1 cellular context compared by ENCODE assay signal in genomic region chr16:10780628-10781027, GRCh38.
TF ChIP-seq lines count a peak whose summit lies in the region.

No MANE protein-coding gene starts in this region.

TF ChIP-seq in GM12878, 131 proteins besides CTCF, POLR2A, EP300 and RAD21 (continued from another document):
- TF ChIP-seq NRF1 (conservative IDR thresholded peaks at IDR 0.05; ENCODE audit: low read depth, low read length) = no peak
- peak; percentile 31; the same call in 1 of the 2 replicates for TF ChIP-seq IRF4 (IDR thresholded peaks at IDR 0.05; ENCODE audit: low read depth, low read length)
- TF ChIP-seq SPI1 (IDR thresholded peaks at IDR 0.05; ENCODE audit: borderline replicate concordance, insufficient read depth, low read depth, low read length) = no peak
- no peak; the same call in 1 of the 2 replicates for TF ChIP-seq HDGF (IDR thresholded peaks at IDR 0.05)
- peak; percentile 53; the same call in 1 of the 2 replicates for TF ChIP-seq NR2F1 (conservative IDR thresholded peaks at IDR 0.05)
- peak; percentile 69 for TF ChIP-seq MTA2 (IDR thresholded peaks at IDR 0.05; ENCODE audit: low read depth)
- TF ChIP-seq SMARCA5 (IDR thresholded peaks at IDR 0.05) = no peak
- TF ChIP-seq MYC (IDR thresholded peaks at IDR 0.05; ENCODE audit: insufficient read depth, insufficient read length, insufficient replicate concordance, low read length, severe bottlenecking) = no peak
- TF ChIP-seq IRF5 (IDR thresholded peaks at IDR 0.05; ENCODE audit: borderline replicate concordance) = no peak
- peak; percentile 61 for TF ChIP-seq BCL3 (IDR thresholded peaks at IDR 0.05; ENCODE audit: borderline replicate concordance, insufficient read depth, low read depth, low read length, poor library complexity, severe bottlenecking)
- TF ChIP-seq PAX5 (IDR thresholded peaks at IDR 0.05; ENCODE audit: borderline replicate concordance, low read depth, low read length) = peak; percentile 68; the same call in 1 of the 2 replicates
